In genomic region chr17:66431080-66431795, GRCh38 we compare ENCODE assay signal across 15 cellular contexts.
A peak's percentile ranks its signal among the peaks of the same experiment; 100 is the strongest.
DNase-seq lines count a peak whose midpoint lies in the region; ATAC-seq and TF ChIP-seq lines count a peak whose summit lies in the region.
"Had no signal": no experiment of that assay in that cellular context is flagged by ENCODE, and none has a peak within 500 bp of the region (broad histone marks: within the 10 kb centered on the region; RNA-seq: fewer than 3 reads in every experiment).

No MANE protein-coding gene starts in this region.

- peaks cover 40% of the 10 kb centered on the region for H3K4me1 ChIP-seq in vagina

- no peaks in the 10 kb centered on the region for H3K9me3 Mint-ChIP-seq in activated naive CD4-positive, alpha-beta T cell treated with anti-CD3 and anti-CD28 coated beads, Interleukin-2, amount 50 U/mL, for 24 hours
- no peaks in the 10 kb centered on the region for H3K9me3 Mint-ChIP-seq in activated T-helper 17 cell treated with anti-CD3 and anti-CD28 coated beads, Interleukin-2, amount 50 U/mL, for 72 hours
- H3K9me3 Mint-ChIP-seq: stimulated activated naive CD8-positive, alpha-beta T cell treated with anti-CD3 and anti-CD28 coated beads, Interleukin-15, Interleukin-2, amounts not matched to agents 100 ng/mL and 50 ng/mL, for 24 hours had no signal

- no peak for TF ChIP-seq CTCF in vagina (IDR thresholded peaks at IDR 0.05)

- no peak overlapping the region for H3K4me3 Mint-ChIP-seq in activated naive CD4-positive, alpha-beta T cell treated with anti-CD3 and anti-CD28 coated beads, Interleukin-2, amount 50 U/mL, for 24 hours
- no peak overlapping the region for H3K4me3 Mint-ChIP-seq in activated T-helper 17 cell treated with anti-CD3 and anti-CD28 coated beads, Interleukin-2, amount 50 U/mL, for 72 hours
- H3K4me3 Mint-ChIP-seq: stimulated activated naive CD8-positive, alpha-beta T cell treated with anti-CD3 and anti-CD28 coated beads, Interleukin-15, Interleukin-2, amounts not matched to agents 100 ng/mL and 50 ng/mL, for 24 hours had no signal

- H3K9me3 ChIP-seq in vagina = no peaks in the 10 kb centered on the region

- no peaks in the 10 kb centered on the region for H3K27me3 Mint-ChIP-seq in activated naive CD4-positive, alpha-beta T cell treated with anti-CD3 and anti-CD28 coated beads, Interleukin-2, amount 50 U/mL, for 24 hours
- no peaks in the 10 kb centered on the region for H3K27me3 Mint-ChIP-seq in activated T-helper 17 cell treated with anti-CD3 and anti-CD28 coated beads, Interleukin-2, amount 50 U/mL, for 72 hours
- H3K27me3 Mint-ChIP-seq: stimulated activated naive CD8-positive, alpha-beta T cell treated with anti-CD3 and anti-CD28 coated beads, Interleukin-15, Interleukin-2, amounts not matched to agents 100 ng/mL and 50 ng/mL, for 24 hours had no signal

- peaks cover 40% of the 10 kb centered on the region for H3K4me1 Mint-ChIP-seq in activated naive CD4-positive, alpha-beta T cell treated with anti-CD3 and anti-CD28 coated beads, Interleukin-2, amount 50 U/mL, for 24 hours
- H3K4me1 Mint-ChIP-seq in activated T-helper 17 cell treated with anti-CD3 and anti-CD28 coated beads, Interleukin-2, amount 50 U/mL, for 72 hours = peaks cover 42% of the 10 kb centered on the region

- TF ChIP-seq POLR2A in vagina (IDR thresholded peaks at IDR 0.05) = no peak

- intact Hi-C loops in vagina (cut with DNase I) = no loop called here

- H3K27ac Mint-ChIP-seq in activated naive CD4-positive, alpha-beta T cell treated with anti-CD3 and anti-CD28 coated beads, Interleukin-2, amount 50 U/mL, for 24 hours = peak overlapping the region; percentile 36
- peak overlapping the region; percentile 46 for H3K27ac Mint-ChIP-seq in activated T-helper 17 cell treated with anti-CD3 and anti-CD28 coated beads, Interleukin-2, amount 50 U/mL, for 72 hours
- H3K27ac Mint-ChIP-seq: stimulated activated naive CD8-positive, alpha-beta T cell treated with anti-CD3 and anti-CD28 coated beads, Interleukin-15, Interleukin-2, amounts not matched to agents 100 ng/mL and 50 ng/mL, for 24 hours had no signal

- peak overlapping the region; percentile 66 for H3K27ac ChIP-seq in vagina

- H3K4me3 ChIP-seq in vagina = no peak overlapping the region

- no peaks in the 10 kb centered on the region for H3K36me3 ChIP-seq in vagina

- no peaks in the 10 kb centered on the region for H3K27me3 ChIP-seq in vagina

- DNase-seq in activated naive CD4-positive, alpha-beta T cell (lab: John Stamatoyannopoulos, UW) = no peak
- DNase-seq in fibroblast of the conjunctiva (ENCODE audit: low read depth) = peak; percentile 55
- no peak for DNase-seq in vagina (ENCODE audit: extremely low spot score in 2 of 2)
- DNase-seq in HK-2 (ENCODE audit: unreplicated experiment) = no peak
- DNase-seq in DMS 273 treated with DMSO at 0.1 percent for 48 hours (lab: John Stamatoyannopoulos, UW) = no peak
- DNase-seq: 8988T; activated CD4-positive, CD25-positive, alpha-beta regulatory T cell; activated T-cell treated with anti-CD3 and anti-CD28 coated beads, Interleukin-2, amount 50 U/mL, for 48 hours; DMS79; NCI-H345; occipital lobe had no signal

- ATAC-seq in activated T-helper 17 cell treated with anti-CD3 and anti-CD28 coated beads, Interleukin-2, amount 50 U/mL, for 72 hours (replicated peaks) = no peak
- ATAC-seq in HG02798 (IDR thresholded peaks at IDR 0.05; ENCODE audit: poor library complexity, unreplicated experiment) = no peak

- H3K36me3 Mint-ChIP-seq in activated naive CD4-positive, alpha-beta T cell treated with anti-CD3 and anti-CD28 coated beads, Interleukin-2, amount 50 U/mL, for 24 hours = peaks cover 3% of the 10 kb centered on the region
- no peaks in the 10 kb centered on the region for H3K36me3 Mint-ChIP-seq in activated T-helper 17 cell treated with anti-CD3 and anti-CD28 coated beads, Interleukin-2, amount 50 U/mL, for 72 hours (ENCODE audit: low read depth)
